8 cellular contexts compared by ENCODE assay signal in the genomic region with DNA sequence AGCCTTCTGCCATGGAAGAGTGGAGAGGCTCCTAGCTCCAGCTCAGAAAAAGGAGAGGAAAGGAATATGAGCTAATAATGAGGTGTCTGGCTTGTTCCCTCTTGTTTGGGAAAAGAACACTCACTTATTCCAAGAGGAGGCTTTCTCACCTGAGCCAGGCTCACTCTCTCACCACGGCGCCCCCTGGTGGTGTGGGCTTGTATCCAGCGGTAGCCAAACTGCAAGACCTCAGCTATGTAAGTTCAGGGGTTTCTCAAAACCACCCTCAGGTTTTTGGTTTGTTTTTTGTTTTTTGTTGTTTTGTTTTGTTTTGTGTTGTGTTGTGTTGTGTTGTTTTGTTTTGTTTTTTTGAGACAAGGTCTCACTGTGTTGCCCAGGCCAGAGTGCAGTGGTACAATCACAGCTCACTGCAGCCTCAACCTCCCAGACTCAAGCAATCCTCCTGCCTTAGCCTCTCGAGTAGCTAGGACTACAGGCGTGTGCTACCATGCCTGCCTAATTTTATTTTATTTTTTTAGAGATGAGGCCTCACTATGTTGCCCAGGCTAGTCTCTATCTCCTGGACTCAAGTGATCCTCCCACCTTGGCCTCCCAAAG.
DNase-seq lines count a peak whose midpoint lies in the region; ATAC-seq and TF ChIP-seq lines count a peak whose summit lies in the region.

No MANE protein-coding gene starts in this region.

- CTCF ChIA-PET in activated CD4-positive, alpha-beta T cell treated with anti-CD3 and anti-CD28 coated beads for 36 hours (lab: Charles Lee) = interaction anchor here (0.6 to 2.0 kb wide), 25 partner anchors 8 to 1132 kb away, joined by 3 to 16 read pairs (median 4); no protein-coding TSS in a partner anchor

- intact Hi-C loops in activated CD4-positive, alpha-beta T cell treated with anti-CD3 and anti-CD28 coated beads for 36 hours (cut with DNase I, micrococcal nuclease) = loop anchor here (1.0 to 5.0 kb wide), 2 partner anchors 96 to 313 kb away; no protein-coding TSS in a partner anchor

- POLR2A ChIA-PET in activated CD4-positive, alpha-beta T cell treated with anti-CD3 and anti-CD28 coated beads for 36 hours (lab: Charles Lee) = no interaction called here

- peak; percentile 47 for ATAC-seq in activated CD4-positive, alpha-beta T cell treated with anti-CD3 and anti-CD28 coated beads for 36 hours
- ATAC-seq in HG02970 (IDR thresholded peaks at IDR 0.05; ENCODE audit: low FRiP score, unreplicated experiment) = no peak

- H3K36me3 Mint-ChIP-seq in activated CD4-positive, alpha-beta T cell treated with anti-CD3 and anti-CD28 coated beads for 36 hours (ENCODE audit: low read depth) = no peaks in the 10 kb centered on the region

- peak; percentile 79 for DNase-seq in GM12865 (ENCODE audit: low read depth)
- peak; percentile 59 to 85 (median 83) for DNase-seq in NCI-H1417 (lab: John Stamatoyannopoulos, UW)
- peak; percentile 87 for DNase-seq in activated CD4-positive, alpha-beta T cell treated with anti-CD3 and anti-CD28 coated beads for 36 hours
- peak; percentile 48 for DNase-seq in cerebellar cortex (ENCODE audit: low spot score)
- DNase-seq in lung microvascular endothelial cell (ENCODE audit: low read depth in 2 of 2) = peak; percentile 60 to 70
- DNase-seq in stimulated activated CD8-positive, alpha-beta memory T cell treated with anti-CD3 and anti-CD28 coated beads, Interleukin-4, amount 100 ng/mL, for 1 hour (ENCODE audit: low read depth in 2 of 2, low spot score in 1 of 2) = peak; percentile 45 to 52

- peaks cover 9% of the 10 kb centered on the region for H3K27me3 Mint-ChIP-seq in activated CD4-positive, alpha-beta T cell treated with anti-CD3 and anti-CD28 coated beads for 36 hours

- no peaks in the 10 kb centered on the region for H3K4me1 Mint-ChIP-seq in activated CD4-positive, alpha-beta T cell treated with anti-CD3 and anti-CD28 coated beads for 36 hours

- TF ChIP-seq CTCF in 22Rv1 (IDR thresholded peaks at IDR 0.05) (peak; percentile 99), GM12865 (IDR thresholded peaks at IDR 0.05; ENCODE audit: insufficient read depth, low read depth, low read length, missing control alignments) (peak; percentile 88)

- H3K4me3 Mint-ChIP-seq in activated CD4-positive, alpha-beta T cell treated with anti-CD3 and anti-CD28 coated beads for 36 hours = no peak overlapping the region

- peaks cover 1% of the 10 kb centered on the region for H3K9me3 Mint-ChIP-seq in activated CD4-positive, alpha-beta T cell treated with anti-CD3 and anti-CD28 coated beads for 36 hours (ENCODE audit: low read depth)

- no peak overlapping the region for H3K4me3 ChIP-seq in GM12865 (ENCODE audit: low read depth, low read length)

- no peak overlapping the region for H3K27ac Mint-ChIP-seq in activated CD4-positive, alpha-beta T cell treated with anti-CD3 and anti-CD28 coated beads for 36 hours

- H3K27ac ChIP-seq in 22Rv1 = no peak overlapping the region
